In genomic region chr1:5940723-5941407, GRCh38 we compare ENCODE assay signal across 33 cellular contexts.
"Had no signal": no experiment of that assay in that cellular context is flagged by ENCODE, and none has a peak within 500 bp of the region (broad histone marks: within the 10 kb centered on the region; RNA-seq: fewer than 3 reads in every experiment).

No MANE protein-coding gene starts in this region.

- ATAC-seq: activated CD8-positive, alpha-beta memory T cell treated with anti-CD3 and anti-CD28 coated beads, Interleukin-2, amount 10 ng/mL, durations not matched to agents 7 days and 5 days; activated CD8-positive, alpha-beta T cell treated with anti-CD3 and anti-CD28 coated beads, Interleukin-2, amount 10 ng/mL, durations not matched to agents 7 days and 5 days; activated naive CD8-positive, alpha-beta T cell treated with anti-CD3 and anti-CD28 coated beads, Interleukin-2, amount 50 U/mL, for 24 hours had no signal

- H3K27me3 Mint-ChIP-seq: activated B cell treated with CpG ODN at 0.5 μM for 24 hours; activated CD4-positive, alpha-beta memory T cell treated with anti-CD3 and anti-CD28 coated beads, Interleukin-2, amount 10 ng/mL, durations not matched to agents 7 days and 5 days; activated CD4-positive, alpha-beta T cell treated with anti-CD3 and anti-CD28 coated beads, Interleukin-2, amount 10 ng/mL, durations not matched to agents 7 days and 5 days; activated CD8-positive, alpha-beta memory T cell treated with anti-CD3 and anti-CD28 coated beads, Interleukin-2, amount 10 ng/mL, durations not matched to agents 7 days and 5 days; activated naive CD4-positive, alpha-beta T cell treated with anti-CD3 and anti-CD28 coated beads, Interleukin-2, amount 10 ng/mL, durations not matched to agents 7 days and 5 days; activated naive CD4-positive, alpha-beta T cell treated with anti-CD3 and anti-CD28 coated beads, Interleukin-2, amount 50 U/mL, for 24 hours; activated naive CD8-positive, alpha-beta T cell; activated naive CD8-positive, alpha-beta T cell treated with anti-CD3 and anti-CD28 coated beads, Interleukin-2, amount 10 ng/mL, durations not matched to agents 7 days and 5 days; activated naive CD8-positive, alpha-beta T cell treated with anti-CD3 and anti-CD28 coated beads, Interleukin-2, amount 50 U/mL, for 24 hours; activated T-cell treated with anti-CD3 and anti-CD28 coated beads, Interleukin-2, amount 50 U/mL, for 24 hours had no signal

- H3K9me3 ChIP-seq: ascending aorta had no signal

- H3K4me3 Mint-ChIP-seq: activated B cell treated with CpG ODN at 0.5 μM for 24 hours; activated CD4-positive, alpha-beta memory T cell treated with anti-CD3 and anti-CD28 coated beads, Interleukin-2, amount 10 ng/mL, durations not matched to agents 7 days and 5 days; activated CD4-positive, alpha-beta T cell treated with anti-CD3 and anti-CD28 coated beads, Interleukin-2, amount 10 ng/mL, durations not matched to agents 7 days and 5 days; activated CD8-positive, alpha-beta memory T cell treated with anti-CD3 and anti-CD28 coated beads, Interleukin-2, amount 10 ng/mL, durations not matched to agents 7 days and 5 days; activated CD8-positive, alpha-beta T cell treated with anti-CD3 and anti-CD28 coated beads, Interleukin-2, amount 10 ng/mL, durations not matched to agents 7 days and 5 days; activated naive CD4-positive, alpha-beta T cell treated with anti-CD3 and anti-CD28 coated beads, Interleukin-2, amount 10 ng/mL, durations not matched to agents 7 days and 5 days; activated naive CD4-positive, alpha-beta T cell treated with anti-CD3 and anti-CD28 coated beads, Interleukin-2, amount 50 U/mL, for 24 hours; activated naive CD8-positive, alpha-beta T cell; activated naive CD8-positive, alpha-beta T cell treated with anti-CD3 and anti-CD28 coated beads, Interleukin-2, amount 10 ng/mL, durations not matched to agents 7 days and 5 days; activated naive CD8-positive, alpha-beta T cell treated with anti-CD3 and anti-CD28 coated beads, Interleukin-2, amount 50 U/mL, for 24 hours; activated T-cell treated with anti-CD3 and anti-CD28 coated beads, Interleukin-2, amount 50 U/mL, for 24 hours; brain; T-helper 1 cell treated with Interleukin-12 subunit alpha and Interleukin-12 subunit beta and Interleukin-4 antibody, amounts not matched to agents 30 μg/mL and 1 μg/mL, for 36 hours; T-helper 2 cell treated with Interferon-gamma antibody and Interleukin-4, amounts not matched to agents 5 μg/mL and 100 μg/mL, for 36 hours had no signal

- H3K4me3 ChIP-seq: ascending aorta, cardiac muscle cell had no signal

- H3K27me3 ChIP-seq: ascending aorta, cardiac muscle cell had no signal

- H3K27ac ChIP-seq: ascending aorta, cardiac muscle cell, VCaP had no signal

- DNase-seq: activated B cell treated with CpG ODN at 0.5 μM for 24 hours; activated CD4-positive, alpha-beta T cell treated with anti-CD3 and anti-CD28 coated beads for 4 hours; activated CD4-positive, alpha-beta T cell treated with anti-CD3 and anti-CD28 coated beads, Interleukin-2, amount 10 ng/mL, durations not matched to agents 7 days and 5 days; activated CD4-positive, alpha-beta T cell treated with anti-CD3 and anti-CD28 coated beads, Interleukin-2, amount 50 U/mL, for 48 hours; activated CD4-positive, CD25-positive, alpha-beta regulatory T cell treated with anti-CD3 and anti-CD28 coated beads, Interleukin-2, amount 50 U/mL, for 72 hours; activated CD8-positive, alpha-beta memory T cell treated with anti-CD3 and anti-CD28 coated beads for 24 hours; activated CD8-positive, alpha-beta T cell treated with anti-CD3 and anti-CD28 coated beads, Interleukin-2, amount 10 ng/mL, durations not matched to agents 7 days and 5 days; activated effector memory CD4-positive, alpha-beta T cell treated with Interleukin-2 at 50 U/mL for 16 hours; activated gamma-delta T cell; activated naive CD4-positive, alpha-beta T cell treated with anti-CD3 and anti-CD28 coated beads, Interleukin-2, amount 10 ng/mL, durations not matched to agents 7 days and 5 days; activated naive CD4-positive, alpha-beta T cell treated with Interleukin-2 at 50 U/mL for 16 hours; activated naive CD8-positive, alpha-beta T cell treated with anti-CD3 and anti-CD28 coated beads, Interleukin-2, amount 10 ng/mL, durations not matched to agents 7 days and 5 days; activated naive CD8-positive, alpha-beta T cell treated with anti-CD3 and anti-CD28 coated beads, Interleukin-2, amount 50 U/mL, for 24 hours; activated T-cell treated with anti-CD3 and anti-CD28 coated beads, Interleukin-2, amount 50 U/mL, for 24 hours; activated T-cell treated with anti-CD3 and anti-CD28 coated beads, Interleukin-2, amount 50 U/mL, for 48 hours; amygdala; anterior cingulate cortex; caudate nucleus; T-helper 2 cell; T-helper 9 cell had no signal

- H3K9me3 Mint-ChIP-seq: activated B cell treated with CpG ODN at 0.5 μM for 24 hours; activated CD4-positive, alpha-beta memory T cell treated with anti-CD3 and anti-CD28 coated beads, Interleukin-2, amount 10 ng/mL, durations not matched to agents 7 days and 5 days; activated CD4-positive, alpha-beta T cell treated with anti-CD3 and anti-CD28 coated beads, Interleukin-2, amount 10 ng/mL, durations not matched to agents 7 days and 5 days; activated naive CD4-positive, alpha-beta T cell treated with anti-CD3 and anti-CD28 coated beads, Interleukin-2, amount 10 ng/mL, durations not matched to agents 7 days and 5 days; activated naive CD4-positive, alpha-beta T cell treated with anti-CD3 and anti-CD28 coated beads, Interleukin-2, amount 50 U/mL, for 24 hours; activated naive CD8-positive, alpha-beta T cell treated with anti-CD3 and anti-CD28 coated beads, Interleukin-2, amount 10 ng/mL, durations not matched to agents 7 days and 5 days; activated naive CD8-positive, alpha-beta T cell treated with anti-CD3 and anti-CD28 coated beads, Interleukin-2, amount 50 U/mL, for 24 hours; activated T-cell treated with anti-CD3 and anti-CD28 coated beads, Interleukin-2, amount 50 U/mL, for 24 hours; activated T-helper 2 cell treated with anti-CD3 and anti-CD28 coated beads, Interferon-gamma antibody, Interleukin-2, Interleukin-4, amounts not matched to agents 10 μg/mL and 5 μg/mL and 100 μg/mL, durations not matched to agents 14 hours and 24 hours and 36 hours; T-helper 1 cell treated with Interleukin-12 subunit alpha and Interleukin-12 subunit beta and Interleukin-4 antibody, amounts not matched to agents 30 μg/mL and 1 μg/mL, for 36 hours; T-helper 2 cell treated with Interferon-gamma antibody and Interleukin-4, amounts not matched to agents 5 μg/mL and 100 μg/mL, for 36 hours had no signal

- H3K27ac Mint-ChIP-seq: activated B cell treated with CpG ODN at 0.5 μM for 24 hours; activated CD4-positive, alpha-beta memory T cell treated with anti-CD3 and anti-CD28 coated beads, Interleukin-2, amount 10 ng/mL, durations not matched to agents 7 days and 5 days; activated CD4-positive, alpha-beta T cell treated with anti-CD3 and anti-CD28 coated beads, Interleukin-2, amount 10 ng/mL, durations not matched to agents 7 days and 5 days; activated CD8-positive, alpha-beta memory T cell treated with anti-CD3 and anti-CD28 coated beads, Interleukin-2, amount 10 ng/mL, durations not matched to agents 7 days and 5 days; activated CD8-positive, alpha-beta T cell treated with anti-CD3 and anti-CD28 coated beads, Interleukin-2, amount 10 ng/mL, durations not matched to agents 7 days and 5 days; activated naive CD4-positive, alpha-beta T cell treated with anti-CD3 and anti-CD28 coated beads, Interleukin-2, amount 10 ng/mL, durations not matched to agents 7 days and 5 days; activated naive CD4-positive, alpha-beta T cell treated with anti-CD3 and anti-CD28 coated beads, Interleukin-2, amount 50 U/mL, for 24 hours; activated naive CD8-positive, alpha-beta T cell; activated naive CD8-positive, alpha-beta T cell treated with anti-CD3 and anti-CD28 coated beads, Interleukin-2, amount 10 ng/mL, durations not matched to agents 7 days and 5 days; activated naive CD8-positive, alpha-beta T cell treated with anti-CD3 and anti-CD28 coated beads, Interleukin-2, amount 50 U/mL, for 24 hours; activated T-cell treated with anti-CD3 and anti-CD28 coated beads, Interleukin-2, amount 50 U/mL, for 24 hours; activated T-helper 2 cell treated with anti-CD3 and anti-CD28 coated beads, Interferon-gamma antibody, Interleukin-2, Interleukin-4, amounts not matched to agents 10 μg/mL and 5 μg/mL and 100 μg/mL, durations not matched to agents 14 hours and 24 hours and 36 hours; brain; T-helper 1 cell treated with Interleukin-12 subunit alpha and Interleukin-12 subunit beta and Interleukin-4 antibody, amounts not matched to agents 30 μg/mL and 1 μg/mL, for 36 hours; T-helper 2 cell treated with Interferon-gamma antibody and Interleukin-4, amounts not matched to agents 5 μg/mL and 100 μg/mL, for 36 hours had no signal

- H3K36me3 Mint-ChIP-seq: activated naive CD4-positive, alpha-beta T cell treated with anti-CD3 and anti-CD28 coated beads, Interleukin-2, amount 10 ng/mL, durations not matched to agents 7 days and 5 days had no signal

- H3K4me1 Mint-ChIP-seq: activated B cell treated with CpG ODN at 0.5 μM for 24 hours; activated CD4-positive, alpha-beta T cell treated with anti-CD3 and anti-CD28 coated beads, Interleukin-2, amount 10 ng/mL, durations not matched to agents 7 days and 5 days; activated naive CD4-positive, alpha-beta T cell treated with anti-CD3 and anti-CD28 coated beads, Interleukin-2, amount 10 ng/mL, durations not matched to agents 7 days and 5 days; activated naive CD4-positive, alpha-beta T cell treated with anti-CD3 and anti-CD28 coated beads, Interleukin-2, amount 50 U/mL, for 24 hours; activated naive CD8-positive, alpha-beta T cell treated with anti-CD3 and anti-CD28 coated beads, Interleukin-2, amount 10 ng/mL, durations not matched to agents 7 days and 5 days; activated naive CD8-positive, alpha-beta T cell treated with anti-CD3 and anti-CD28 coated beads, Interleukin-2, amount 50 U/mL, for 24 hours had no signal

- FAIRE-seq: bronchial epithelial cell, TTC549 had no signal
